In genomic region chr20:17536944-17537444, GRCh38 we compare ENCODE assay signal across 8 cellular contexts. TPM values are rescaled to one million over a fixed set of nuclear protein-coding genes. Genes with fewer than 3 reads are reported as not detected.
DNase-seq lines count a peak whose midpoint lies in the region; ATAC-seq, FAIRE-seq and TF ChIP-seq lines count a peak whose summit lies in the region.

No MANE protein-coding gene starts in this region.

- H3K27me3 ChIP-seq in GM12878 (replicated peaks in 1 of 2; ENCODE audit: control insufficient read depth in 2 of 2, insufficient read depth in 2 of 2, low read length in 1 of 2): no peaks in the 10 kb centered on the region

- 32% methylated on average over 6 of the region's 6 CpGs for WGBS in GM12878 (ENCODE audit: insufficient coverage, insufficient replicate concordance, low lambda C conversion rate, missing lambda C conversion rate)

- BruUV-seq in GM12878 (replicated peaks; lab: Mats Ljungman, UMichigan): no TSS peak

- SMC1A ChIA-PET in GM12878 (lab: Charles Lee; ENCODE audit: uncharacterized antibody, unreplicated experiment): interaction anchor here (0.6 to 1.6 kb wide), 10 partner anchors 34 to 1086 kb away, joined by 3 to 14 read pairs (median 4); no protein-coding TSS in a partner anchor

- POLR2A ChIA-PET in GM12878 (lab: Charles Lee): no interaction called here

- no peaks in the 10 kb centered on the region for H3K79me2 ChIP-seq in GM12878 (ENCODE audit: control insufficient read depth, insufficient read depth, low read length)

- peak; percentile 96 for FAIRE-seq in GM12878 (lab: Jason Lieb, UNC)

- CTCF ChIA-PET in GM12878 (lab: Yijun Ruan, JAX): interaction anchor here (0.6 to 1.7 kb wide), 14 partner anchors 10 to 484 kb away, joined by 3 to 20 read pairs (median 4); no protein-coding TSS in a partner anchor

- no peaks in the 10 kb centered on the region for H3K9me3 ChIP-seq in GM12878 (replicated peaks; ENCODE audit: control insufficient read depth, insufficient read depth, low read length)

- DNase-seq in A172 (ENCODE audit: low spot score): peak; percentile 80
- DNase-seq in NCI-H2029 treated with DMSO at 0.1 percent for 48 hours (lab: John Stamatoyannopoulos, UW): peak; percentile 84
- DNase-seq in T1000 (lab: John Stamatoyannopoulos, UW): peak; percentile 40
- no peak for DNase-seq in GM12878 (ENCODE audit: low read depth, low spot score)
- DNase-seq in iPS-NIHi7 (ENCODE audit: extremely low spot score): peak; percentile 89
- DNase-seq in stimulated activated CD4-positive, alpha-beta T cell treated with anti-CD3 and anti-CD28 coated beads, Interleukin-15, amount 100 ng/mL, for 48 hours (ENCODE audit: low read depth in 2 of 2): peak; percentile 38 to 47

- H3K4me2 ChIP-seq in GM12878 (ENCODE audit: control insufficient read depth, insufficient read depth): no peak overlapping the region

- in situ Hi-C loops in GM12878 (cut with MboI): loop anchor here (5.0 kb wide), 3 partner anchors 80 to 460 kb away; no protein-coding TSS in a partner anchor

- no peak overlapping the region for H3K9ac ChIP-seq in GM12878 (ENCODE audit: control insufficient read depth, insufficient read depth, low read length)

- TF ChIP-seq POLR2A in GM12878 (IDR thresholded peaks at IDR 0.05; ENCODE audit: low read depth, low read length): no peak

- ATAC-seq in GM18498 (IDR thresholded peaks at IDR 0.05; ENCODE audit: unreplicated experiment) (peak; percentile 91), HG02943 (IDR thresholded peaks at IDR 0.05; ENCODE audit: low read depth, unreplicated experiment) (peak; percentile 77), GM12878 (peak; percentile 98)

- H4K20me1 ChIP-seq in GM12878 (ENCODE audit: control insufficient read depth, insufficient read depth): no peaks in the 10 kb centered on the region

- intact Hi-C loops in GM12878 (cut with micrococcal nuclease; ENCODE audit: unreplicated experiment): loop anchor here (1.0 to 2.0 kb wide), 4 partner anchors 80 to 459 kb away; no protein-coding TSS in a partner anchor

- peak; percentile 95 for TF ChIP-seq RAD21 in GM12878 (IDR thresholded peaks at IDR 0.05; ENCODE audit: insufficient read depth, low read depth, low read length)

- no peaks in the 10 kb centered on the region for H3K36me3 ChIP-seq in GM12878 (ENCODE audit: control insufficient read depth in 2 of 2, insufficient read depth in 2 of 2, low read length in 1 of 2)

- TF ChIP-seq CTCF in GM12878 (IDR thresholded peaks at IDR 0.05 in 2 of 3, conservative IDR thresholded peaks at IDR 0.05 in 1 of 3; ENCODE audit: control insufficient read depth in 2 of 3, extremely low read depth in 1 of 3, insufficient read depth in 1 of 3, low read depth in 3 of 3, low read length in 3 of 3): peak; percentile 83 to 93 (median 84)

- H3K4me1 ChIP-seq in GM12878 (ENCODE audit: control insufficient read depth, insufficient read depth, low read length): peaks cover 6% of the 10 kb centered on the region

- no peak overlapping the region for H3K4me3 ChIP-seq in GM12878

- H2AFZ ChIP-seq in GM12878 (ENCODE audit: control insufficient read depth, low read depth, low read length): peak overlapping the region; percentile 51; the same call in 1 of the 2 replicates

- no peak for TF ChIP-seq EP300 in GM12878 (IDR thresholded peaks at IDR 0.05; ENCODE audit: borderline replicate concordance in 1 of 2, control insufficient read depth in 1 of 2, low read depth in 2 of 2, low read length in 2 of 2)

- no peak overlapping the region for H3K27ac ChIP-seq in GM12878 (ENCODE audit: control insufficient read depth, insufficient read depth)

- RAD21 ChIA-PET in GM12878 (lab: Charles Lee; ENCODE audit: unreplicated experiment): interaction anchor here (0.6 to 1.7 kb wide), 11 partner anchors 25 to 483 kb away, joined by 3 to 12 read pairs (median 3); partner anchors contain the start of gene RRBP1

TF ChIP-seq in GM12878, 131 proteins besides CTCF, POLR2A, EP300 and RAD21 (continues in another document):
- TF ChIP-seq POU2F2 (IDR thresholded peaks at IDR 0.05; ENCODE audit: borderline replicate concordance, low read depth, low read length): peak; percentile 85; the same call in 2 of the 3 replicates
- no peak for TF ChIP-seq SMAD5 (IDR thresholded peaks at IDR 0.05; ENCODE audit: low read depth)
- peak; percentile 70; the same call in 1 of the 2 replicates for TF ChIP-seq YY1 (IDR thresholded peaks at IDR 0.05; ENCODE audit: low read depth, low read length)
- peak; percentile 85 for TF ChIP-seq MAX (IDR thresholded peaks at IDR 0.05; ENCODE audit: low read depth, low read length)
- TF ChIP-seq SMC3 (IDR thresholded peaks at IDR 0.05; ENCODE audit: borderline replicate concordance, low read length): peak; percentile 96
- TF ChIP-seq RUNX3 (IDR thresholded peaks at IDR 0.05; ENCODE audit: low read length): 0 out of 2 replicates have a peak, but pooled peaks have one; percentile 18
- no peak for TF ChIP-seq ZNF687 (IDR thresholded peaks at IDR 0.05)

RNA-seq across cellular contexts. Expression of gene BFSP1, which starts 5.8 kb away (rescaled TPM):
- total RNA-seq in A172 (2014; rRNA removed; shearing (Covaris generic)): 8.3 and 9.7 TPM in 2 replicates
- total RNA-seq in GM12878 (2013; cell fraction: nucleolus; rRNA removed): not detected in 2 replicates
- 0.05 and 0.06 TPM in 2 replicates for total RNA-seq in GM12878 (2014; rRNA removed)
- 0.09 and 0.13 TPM in 2 replicates for total RNA-seq in GM12878 (2014; rRNA removed; fragmentation: Illumina TruSeq; extraction: Trizol)
- total RNA-seq in GM12878 (2021): 0.13 TPM in 2 replicates
- not detected for polyA plus RNA-seq in GM12878 (2011; ENCODE audit: low read depth)
- polyA plus RNA-seq in GM12878 (2011; rRNA removed): not detected in 2 replicates
- not detected in 2 replicates for polyA plus RNA-seq in GM12878 (2011; cell fraction: cytosol; rRNA removed)
- polyA plus RNA-seq in GM12878 (2011; cell fraction: nucleus; rRNA removed): not detected in 2 replicates
- 0.07 TPM in 1 of 2 replicates, not detected in the other for polyA plus RNA-seq in GM12878 (2012)
- polyA plus RNA-seq in GM12878 (2014; fragmentation: Illumina TruSeq; extraction: Trizol): 0.22 TPM in 1 of 2 replicates, not detected in the other
- polyA plus RNA-seq in GM12878 (2014; fragmentation: Nextera tagmentation; extraction: Ambion mirVana): under 1 TPM; 0.06 to 0.11 TPM
- polyA plus RNA-seq in GM12878 (2014; rRNA removed): 0.05 TPM in 1 of 2 replicates, not detected in the other
- under 1 TPM in 1 of 2 experiments, not detected in 1; 0.10 TPM for polyA plus RNA-seq in GM12878 (2016; fragmentation: Nextera tagmentation; extraction: Ambion mirVana)
- not detected in 2 replicates for polyA minus RNA-seq in GM12878 (2011; rRNA and poly(A)+ RNA removed)
- polyA minus RNA-seq in GM12878 (2011; cell fraction: cytosol; rRNA and poly(A)+ RNA removed): not detected in 2 replicates
- not detected in 2 replicates for polyA minus RNA-seq in GM12878 (2011; cell fraction: nucleus; rRNA and poly(A)+ RNA removed)

RNA-seq across cellular contexts. Expression of gene DSTN, which starts 32.9 kb away (rescaled TPM):
- total RNA-seq in A172 (2014; rRNA removed; shearing (Covaris generic)): 445 and 560 TPM in 2 replicates
- total RNA-seq in GM12878 (2013; cell fraction: nucleolus; rRNA removed): 5.4 and 6.0 TPM in 2 replicates
- total RNA-seq in GM12878 (2014; rRNA removed) (33.7 and 34.3 TPM in 2 replicates), GM12878 (2014; rRNA removed; fragmentation: Illumina TruSeq; extraction: Trizol) (39.0 and 39.4 TPM in 2 replicates), GM12878 (2021) (40.2 and 42.1 TPM in 2 replicates)
- polyA plus RNA-seq in GM12878 (2011; ENCODE audit: low read depth): 28.9 TPM
- polyA plus RNA-seq in GM12878 (2011; rRNA removed) (26.7 and 32.1 TPM in 2 replicates), GM12878 (2014; fragmentation: Illumina TruSeq; extraction: Trizol) (62.7 and 65.1 TPM in 2 replicates), GM12878 (2014; fragmentation: Nextera tagmentation; extraction: Ambion mirVana) (10 to 100 TPM; 34.8 to 46.6 TPM), GM12878 (2014; rRNA removed) (33.1 and 36.0 TPM in 2 replicates), GM12878 (2016; fragmentation: Nextera tagmentation; extraction: Ambion mirVana) (100 to 1,000 TPM; 128 to 137 TPM)
- 10.6 and 10.8 TPM in 2 replicates for polyA plus RNA-seq in GM12878 (2011; cell fraction: cytosol; rRNA removed)
- polyA plus RNA-seq in GM12878 (2011; cell fraction: nucleus; rRNA removed): 12.5 and 15.6 TPM in 2 replicates
- polyA plus RNA-seq in GM12878 (2012): 54.0 and 59.1 TPM in 2 replicates
- polyA minus RNA-seq in GM12878 (2011; rRNA and poly(A)+ RNA removed): 2.4 and 6.1 TPM in 2 replicates
- 5.3 and 7.2 TPM in 2 replicates for polyA minus RNA-seq in GM12878 (2011; cell fraction: cytosol; rRNA and poly(A)+ RNA removed)
- 1.2 and 2.2 TPM in 2 replicates for polyA minus RNA-seq in GM12878 (2011; cell fraction: nucleus; rRNA and poly(A)+ RNA removed)

Comparison
In these comparisons a context has a peak if more than half of its experiments do, and no peak if none do; other contexts are left out.
1. RNA of gene DSTN, which starts 32.9 kb away (total RNA-seq): 445 to 560 TPM in A172; 5.4 to 42.1 TPM in GM12878; every median in the first group is over 10 times any median in the second.
2. Peak in every context shown above with its lines, with median percentiles within 50 percentile points of each other: ATAC-seq.